Comparison of ENCODE assay signal across 8 cellular contexts in genomic region chr17:75033346-75034235, GRCh38. TPM values are rescaled to one million over a fixed set of nuclear protein-coding genes. Genes with fewer than 3 reads are reported as not detected.
DNase-seq lines count a peak whose midpoint lies in the region; ATAC-seq and TF ChIP-seq lines count a peak whose summit lies in the region.

No MANE protein-coding gene starts in this region.

- H3K9ac ChIP-seq in parathyroid adenoma, result no peak overlapping the region

- H3K79me2 ChIP-seq in parathyroid adenoma, result no peaks in the 10 kb centered on the region

- H3K36me3 ChIP-seq in adrenal gland (replicated peaks in 1 of 2) (peaks cover 0 to 6% of the 10 kb centered on the region in 2 donors), heart left ventricle (peaks cover 0 to 13% (median 6%) of the 10 kb centered on the region in 9 donors), parathyroid adenoma (ENCODE audit: control insufficient read depth, insufficient read depth, low read length) (no peaks in the 10 kb centered on the region), thymus (ENCODE audit: control insufficient read depth, insufficient read depth) (peaks cover 4% of the 10 kb centered on the region)

- peak overlapping the region; percentile 92 for H2AFZ ChIP-seq in parathyroid adenoma

- DNase-seq in ELF-1 (ENCODE audit: low read depth, low spot score), result peak; percentile 98
- peak; percentile 87 for DNase-seq in NCI-H1436 treated with DMSO at 0.1 percent for 48 hours (lab: John Stamatoyannopoulos, UW)
- DNase-seq in T-helper 1 cell, result peak; percentile 51 to 85 (median 70)
- DNase-seq in adrenal gland, result peak; percentile 89 to 99 (median 94)
- DNase-seq in heart left ventricle, result peak; percentile 88 to 93 (median 90)

- H3K27ac ChIP-seq in adrenal gland (peak overlapping the region in 3 of 5 donors; percentile 78 to 94 (median 92)), heart left ventricle (peak overlapping the region in 11 of 12 donors; percentile 69 to 96 (median 87)), parathyroid adenoma (peak overlapping the region; percentile 79), thymus (ENCODE audit: low read depth) (no peak overlapping the region)

- WGBS in adrenal gland, 4 donors, result 1 to 2% (median 1%) methylated on average over 28 to 36 of the region's 36 CpGs
- 0 to 2% (median 1%) methylated on average over 21 to 36 of the region's 36 CpGs for WGBS in heart left ventricle, 4 donors
- WGBS in thymus, result 1% methylated on average over 36 of the region's 36 CpGs

- peaks cover 26 to 34% of the 10 kb centered on the region in 2 donors for H3K4me1 ChIP-seq in adrenal gland (replicated peaks in 1 of 2)
- peaks cover 0 to 50% (median 31%) of the 10 kb centered on the region in 12 donors for H3K4me1 ChIP-seq in heart left ventricle
- H3K4me1 ChIP-seq in parathyroid adenoma, result peaks cover 6% of the 10 kb centered on the region
- peaks cover 18% of the 10 kb centered on the region for H3K4me1 ChIP-seq in thymus (ENCODE audit: control insufficient read depth, insufficient read depth, low read length)

- H3K9me3 ChIP-seq in adrenal gland (replicated peaks in 1 of 3) (no peaks in the 10 kb centered on the region), heart left ventricle (peaks cover 0 to 6% (median 0%) of the 10 kb centered on the region in 12 donors), parathyroid adenoma (ENCODE audit: control insufficient read depth, low read length) (no peaks in the 10 kb centered on the region), thymus (ENCODE audit: control insufficient read depth) (peaks cover 2% of the 10 kb centered on the region)

- peak overlapping the region in 3 of 4 donors; percentile 18 to 60 (median 29) for H3K4me3 ChIP-seq in adrenal gland
- peak overlapping the region; percentile 47 to 83 (median 68) for H3K4me3 ChIP-seq in heart left ventricle
- peak overlapping the region; percentile 71 for H3K4me3 ChIP-seq in parathyroid adenoma (ENCODE audit: low read depth, low read length)
- H3K4me3 ChIP-seq in thymus (ENCODE audit: low read length), result peak overlapping the region; percentile 52

- no peak for TF ChIP-seq CTCF in adrenal gland (IDR thresholded peaks at IDR 0.05)
- TF ChIP-seq CTCF in heart left ventricle (IDR thresholded peaks at IDR 0.05), result no peak
- TF ChIP-seq CTCF in parathyroid adenoma (IDR thresholded peaks at IDR 0.05), result no peak

- intact Hi-C loops in adrenal gland (cut with DNase I) (loop anchor here in 1 of 2 donors (10.0 kb wide), 1 partner anchor 59 kb away; the partner anchor contains the start of gene HID1), heart left ventricle (cut with DNase I) (loop anchor here in 9 of 10 donors (2.0 to 10.0 kb wide), 8 partner anchors 21 to 219 kb away; partner anchors contain the start of genes CDR2L (in 3 of the 9), MRPL58 (in 2 of the 9) and HID1 (in 1 of the 9))

- H3K4me2 ChIP-seq in parathyroid adenoma (ENCODE audit: low read length), result peak overlapping the region; percentile 90

- peak; percentile 46 for ATAC-seq in HG02642 (IDR thresholded peaks at IDR 0.05; ENCODE audit: poor library complexity, unreplicated experiment)
- ATAC-seq in heart left ventricle, result peak; percentile 55 to 74 (median 70)

- H3K27me3 ChIP-seq in adrenal gland, result no peaks in the 10 kb centered on the region
- no peaks in the 10 kb centered on the region for H3K27me3 ChIP-seq in heart left ventricle
- H3K27me3 ChIP-seq in parathyroid adenoma (ENCODE audit: control insufficient read depth, insufficient read depth, low read length), result no peaks in the 10 kb centered on the region
- H3K27me3 ChIP-seq in thymus (ENCODE audit: control insufficient read depth, insufficient read depth), result peaks cover 15% of the 10 kb centered on the region

- TF ChIP-seq POLR2A in adrenal gland (IDR thresholded peaks at IDR 0.05) (no peak), heart left ventricle (IDR thresholded peaks at IDR 0.05) (no peak)

RNA-seq across cellular contexts. Expression of gene ATP5PD, which starts 13.2 kb away (rescaled TPM):
- total RNA-seq in adrenal gland, result 100 to 1,000 TPM; 215 to 452 (median 276) TPM
- 100 to 1,000 TPM; 393 to 826 (median 646) TPM for polyA plus RNA-seq in adrenal gland
- 1,000 to 10,000 TPM in 1 of 9 donors, 100 to 1,000 TPM in 8; 597 to 1,208 (median 875) TPM for total RNA-seq in heart left ventricle
- polyA plus RNA-seq in heart left ventricle, result 1,000 to 10,000 TPM in 1 of 2 donors, 100 to 1,000 TPM in 1; 725 to 2,623 TPM
- 390 TPM for polyA plus RNA-seq in thymus

RNA-seq across cellular contexts. Expression of gene KCTD2, which starts 13.4 kb away (rescaled TPM):
- total RNA-seq in adrenal gland (10 to 100 TPM; 38.2 to 49.2 (median 41.8) TPM), heart left ventricle (10 to 100 TPM; 19.8 to 37.7 (median 31.5) TPM)
- polyA plus RNA-seq in adrenal gland (10 to 100 TPM; 20.6 to 52.4 (median 24.3) TPM), heart left ventricle (10 to 100 TPM; 15.7 to 38.7 TPM), thymus (20.4 TPM)

RNA-seq across cellular contexts. Expression of gene MRPL58, which starts 21.1 kb away (rescaled TPM):
- total RNA-seq in adrenal gland (100 to 1,000 TPM in 1 of 8 donors, 10 to 100 TPM in 7; 38.7 to 120 (median 52.3) TPM), heart left ventricle (10 to 100 TPM; 41.0 to 89.4 (median 55.8) TPM)
- polyA plus RNA-seq in adrenal gland (10 to 100 TPM; 46.7 to 88.8 (median 57.6) TPM), heart left ventricle (10 to 100 TPM; 82.0 to 93.8 TPM), thymus (40.9 TPM)

RNA-seq across cellular contexts. Expression of gene CDR2L, which starts 46.2 kb away (rescaled TPM):
- 10 to 100 TPM in 6 of 8 donors, 1 to 10 TPM in 2; 7.7 to 17.9 (median 12.3) TPM for total RNA-seq in adrenal gland
- 1 to 10 TPM; 3.7 to 5.6 (median 4.1) TPM for polyA plus RNA-seq in adrenal gland
- total RNA-seq in heart left ventricle, result 10 to 100 TPM; 13.0 to 56.4 (median 18.1) TPM
- 10 to 100 TPM; 13.6 to 19.1 TPM for polyA plus RNA-seq in heart left ventricle
- 1.4 TPM for polyA plus RNA-seq in thymus

RNA-seq across cellular contexts. Expression of gene SLC16A5, which starts 54.2 kb away (rescaled TPM):
- total RNA-seq in adrenal gland (1 to 10 TPM in 7 of 8 donors, under 1 TPM in 1; 0.91 to 3.0 (median 1.7) TPM), heart left ventricle (10 to 100 TPM in 6 of 9 donors, 1 to 10 TPM in 3; 4.8 to 23.3 (median 11.1) TPM)
- polyA plus RNA-seq in adrenal gland (1 to 10 TPM in 2 of 3 donors, under 1 TPM in 1; 0.77 to 3.9 (median 2.1) TPM), heart left ventricle (1 to 10 TPM; 4.3 to 7.8 TPM), thymus (5.0 TPM)
